Comparison of ENCODE assay signal across 8 cellular contexts in the genomic region with DNA sequence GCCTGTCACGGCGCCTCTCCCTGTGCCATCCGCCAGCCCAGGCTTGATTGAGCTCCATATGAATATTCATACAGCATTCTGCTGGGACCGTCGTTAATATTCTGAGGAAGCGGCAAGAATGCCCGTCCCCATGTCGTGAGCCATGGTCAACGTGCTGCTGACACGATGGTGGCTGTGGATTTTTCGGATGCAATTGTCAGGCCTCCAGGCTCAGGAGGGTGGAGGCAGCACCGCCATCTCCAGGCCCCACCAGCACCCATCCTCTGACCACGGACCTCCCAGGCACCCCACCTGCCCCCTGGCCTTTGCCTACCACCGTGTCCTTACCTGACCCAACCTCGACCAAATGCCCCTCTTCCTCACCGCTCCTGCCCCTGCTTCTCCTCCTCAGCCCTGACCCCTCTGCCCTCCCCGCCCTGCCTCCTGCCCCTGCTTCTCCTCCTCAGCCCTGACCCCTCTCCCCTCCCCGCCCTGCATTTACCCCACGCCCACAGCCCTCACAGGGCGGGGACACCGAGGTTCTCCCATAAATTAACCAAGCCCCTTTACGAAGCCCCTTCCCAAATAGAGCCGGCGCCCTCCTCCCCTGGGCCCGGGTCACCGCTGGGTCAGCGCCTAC. TPM values are rescaled to one million over a fixed set of nuclear protein-coding genes. Genes with fewer than 3 reads are reported as not detected.
A peak's percentile ranks its signal among the peaks of the same experiment; 100 is the strongest.
DNase-seq lines count a peak whose midpoint lies in the region; ATAC-seq and TF ChIP-seq lines count a peak whose summit lies in the region.

No MANE protein-coding gene starts in this region.

- no peaks in the 10 kb centered on the region for H3K9me3 Mint-ChIP-seq in endothelial cell (ENCODE audit: unreplicated experiment)

- H3K27ac ChIP-seq in RWPE1 (peak overlapping the region; percentile 97), esophagus (ENCODE audit: low read depth in 2 of 2, low read length in 1 of 2) (peak overlapping the region; percentile 88 to 93), skeletal muscle tissue (ENCODE audit: low read depth, low read length) (peak overlapping the region; percentile 73)

- ATAC-seq in GM19397 (IDR thresholded peaks at IDR 0.05; ENCODE audit: unreplicated experiment) (no peak), HG03108 (IDR thresholded peaks at IDR 0.05; ENCODE audit: unreplicated experiment) (no peak)

- 46 to 48% methylated on average over 27 of the region's 27 CpGs for WGBS in esophagus, 2 donors

- peak overlapping the region in 2 of 3 donors; percentile 70 to 75 for H3K9ac ChIP-seq in skeletal muscle tissue (ENCODE audit: low read depth in 1 of 3, low read length in 3 of 3)

- no peak for TF ChIP-seq CTCF in GM12875 (IDR thresholded peaks at IDR 0.05; ENCODE audit: borderline replicate concordance, insufficient read depth, low read depth, low read length)
- TF ChIP-seq CTCF in RWPE1 (conservative IDR thresholded peaks at IDR 0.05; ENCODE audit: low read depth), result no peak
- TF ChIP-seq CTCF in endothelial cell (IDR thresholded peaks at IDR 0.05; ENCODE audit: unreplicated experiment), result no peak

- DNase-seq in RWPE1 (ENCODE audit: low spot score) (no peak), endothelial cell (ENCODE audit: low spot score) (no peak)
- no peak for DNase-seq in activated effector memory CD4-positive, alpha-beta T cell treated with anti-CD3 and anti-CD28 coated beads, Interleukin-2, amount 50 U/mL, for 16 hours

- peaks cover 10% of the 10 kb centered on the region for H3K27me3 Mint-ChIP-seq in endothelial cell (ENCODE audit: unreplicated experiment)

- H3K27ac Mint-ChIP-seq in endothelial cell (ENCODE audit: unreplicated experiment), result no peak overlapping the region

- H3K36me3 Mint-ChIP-seq in endothelial cell (ENCODE audit: low read depth, unreplicated experiment), result no peaks in the 10 kb centered on the region

- H3K4me3 ChIP-seq in GM12875 (ENCODE audit: low read depth, low read length) (peak overlapping the region; percentile 76), esophagus (ENCODE audit: low read depth in 1 of 2, low read length in 2 of 2) (peak overlapping the region; percentile 29 to 38), skeletal muscle tissue (ENCODE audit: low read length in 3 of 3) (peak overlapping the region in 2 of 3 donors; percentile 58 to 70)

- H3K36me3 ChIP-seq in esophagus (ENCODE audit: control insufficient read depth in 2 of 2, insufficient read depth in 2 of 2, low read length in 1 of 2) (no peaks in the 10 kb centered on the region), skeletal muscle tissue (ENCODE audit: control insufficient read depth in 3 of 3, insufficient read depth in 3 of 3, low read length in 3 of 3) (no peaks in the 10 kb centered on the region)

- H3K4me3 Mint-ChIP-seq in endothelial cell (ENCODE audit: unreplicated experiment), result no peak overlapping the region

- H3K9me3 ChIP-seq in esophagus (ENCODE audit: control insufficient read depth in 2 of 2, insufficient read depth in 1 of 2, low read depth in 1 of 2, low read length in 1 of 2) (peaks cover 0 to 3% of the 10 kb centered on the region in 2 donors), skeletal muscle tissue (ENCODE audit: control insufficient read depth in 3 of 3, low read length in 3 of 3) (no peaks in the 10 kb centered on the region)

- no peaks in the 10 kb centered on the region for H3K27me3 ChIP-seq in esophagus (ENCODE audit: control insufficient read depth in 1 of 2, insufficient read depth in 2 of 2, low read length in 2 of 2)
- H3K27me3 ChIP-seq in skeletal muscle tissue (ENCODE audit: control insufficient read depth in 3 of 3, insufficient read depth in 3 of 3, low read length in 3 of 3), result peaks cover 0 to 8% (median 0%) of the 10 kb centered on the region in 3 donors

- H3K4me1 ChIP-seq in esophagus (ENCODE audit: control insufficient read depth in 2 of 2, insufficient read depth in 2 of 2, low read length in 1 of 2) (peaks cover 8 to 46% of the 10 kb centered on the region in 2 donors), skeletal muscle tissue (ENCODE audit: control insufficient read depth in 3 of 3, insufficient read depth in 3 of 3, low read length in 3 of 3) (peaks cover 43 to 77% (median 55%) of the 10 kb centered on the region in 3 donors)

- POLR2A ChIA-PET in RWPE1 (lab: Yijun Ruan, JAX; ENCODE audit: low non-redundant PET), result interaction anchor here (0.8 to 2.0 kb wide), 3 partner anchors 9 to 18 kb away, joined by 3 to 12 read pairs (median 4); a partner anchor contains a TSS

- CTCF ChIA-PET in RWPE1 (lab: Yijun Ruan, JAX), result interaction anchor here (0.6 to 1.4 kb wide), 8 partner anchors 9 to 840 kb away, joined by 3 to 7 read pairs (median 4); no protein-coding TSS in a partner anchor

- no peaks in the 10 kb centered on the region for H3K4me1 Mint-ChIP-seq in endothelial cell (ENCODE audit: unreplicated experiment)

RNA-seq across cellular contexts. Expression of a gene that starts 9.9 kb away (rescaled TPM):
- 10 to 100 TPM; 13.6 to 25.7 TPM for polyA plus RNA-seq in esophagus
- total RNA-seq in skeletal muscle tissue (24.0 TPM), endothelial cell (ENCODE audit: unreplicated experiment) (33.6 TPM)

RNA-seq across cellular contexts. Expression of a gene that starts 13.7 kb away (rescaled TPM):
- 1 to 10 TPM; 3.2 to 4.5 TPM for polyA plus RNA-seq in esophagus
- total RNA-seq in skeletal muscle tissue (7.3 TPM), endothelial cell (ENCODE audit: unreplicated experiment) (9.6 TPM)
